ENCODE assay signal across 14 cellular contexts in genomic region chr4:73916172-73916925, GRCh38. TPM values are rescaled to one million over a fixed set of nuclear protein-coding genes. Genes with fewer than 3 reads are reported as not detected.
DNase-seq lines count a peak whose midpoint lies in the region; ATAC-seq and TF ChIP-seq lines count a peak whose summit lies in the region.
"Had no signal": no experiment of that assay in that cellular context is flagged by ENCODE, and none has a peak within 500 bp of the region (broad histone marks: within the 10 kb centered on the region; RNA-seq: fewer than 3 reads in every experiment).

No MANE protein-coding gene starts in this region.

- H3K79me2 ChIP-seq in ACC112 (ENCODE audit: control insufficient read depth, insufficient read depth, low read length, unreplicated experiment) = no peaks in the 10 kb centered on the region
- no peaks in the 10 kb centered on the region for H3K79me2 ChIP-seq in mammary epithelial cell (ENCODE audit: insufficient read depth, low read length)

- no peak for DNase-seq in Panc1 (ENCODE audit: low read depth, low spot score)
- no peak for DNase-seq in mammary epithelial cell
- DNase-seq in kidney tubule cell (ENCODE audit: low spot score) = peak; percentile 71
- no peak for DNase-seq in stimulated activated CD4-positive, alpha-beta T cell treated with anti-CD3 and anti-CD28 coated beads, Interleukin-1b, Interleukin-23, amount 100 ng/mL, for 48 hours
- DNase-seq in posterior cingulate gyrus = no peak
- DNase-seq in aorta = no peak
- DNase-seq: CD8-positive, alpha-beta T cell; NCI-H1694 treated with DMSO at 0.1 percent for 48 hours; NCI-H2107; NCI-H524; NCI-H82 had no signal

- intact Hi-C loops in Panc1 (cut with micrococcal nuclease; ENCODE audit: unreplicated experiment) (loop anchor here (5.0 kb wide), 1 partner anchor 44 kb away; no protein-coding TSS in a partner anchor), mammary epithelial cell (cut with micrococcal nuclease) (no loop called here), posterior cingulate gyrus (cut with DNase I) (no loop called here), aorta (cut with DNase I) (no loop called here)

- POLR2A ChIA-PET in Panc1 (lab: Charles Lee) = no interaction called here

- H4K20me1 ChIP-seq in mammary epithelial cell (ENCODE audit: insufficient read depth, low read length) = no peaks in the 10 kb centered on the region

- BruUV-seq in Panc1 (replicated peaks; lab: Mats Ljungman, UMichigan) = no TSS peak
- no TSS peak for BruUV-seq in mammary epithelial cell (replicated peaks; lab: Mats Ljungman, UMichigan)

- dilution Hi-C loops in mammary epithelial cell (cut with HindIII; ENCODE audit: low sequenced_read_pairs) = no loop called here

- H3K36me3 ChIP-seq in ACC112 (ENCODE audit: insufficient read depth, low read length) (no peaks in the 10 kb centered on the region), Panc1 (ENCODE audit: control insufficient read depth, insufficient read depth, low read length) (no peaks in the 10 kb centered on the region), mammary epithelial cell (ENCODE audit: insufficient read depth, low read length) (no peaks in the 10 kb centered on the region), aorta (ENCODE audit: control insufficient read depth in 1 of 2, insufficient read depth in 2 of 2, low read length in 1 of 2) (no peaks in the 10 kb centered on the region)

- H3K4me3 ChIP-seq in ACC112 (ENCODE audit: low read depth, low read length) = no peak overlapping the region
- H3K4me3 ChIP-seq in Panc1 (ENCODE audit: low read depth in 2 of 2, low read length in 2 of 2) = no peak overlapping the region
- H3K4me3 ChIP-seq in mammary epithelial cell (replicated peaks in 1 of 3; ENCODE audit: insufficient read depth in 1 of 3, low read depth in 2 of 3, low read length in 3 of 3) = no peak overlapping the region
- H3K4me3 ChIP-seq in aorta (ENCODE audit: low read length in 2 of 2) = no peak overlapping the region

- WGBS in mammary epithelial cell (ENCODE audit: low coverage, missing lambda C conversion rate) = 100% methylated on average over 1 of the region's 1 CpG
- WGBS in aorta, 2 donors = 97 to 99% methylated on average over 1 of the region's 1 CpG

- H3K4me1 ChIP-seq in ACC112 (ENCODE audit: control insufficient read depth, insufficient read depth, low read length, unreplicated experiment) = peaks cover 42% of the 10 kb centered on the region
- peaks cover 5% of the 10 kb centered on the region; the same call in 1 of the 2 replicates for H3K4me1 ChIP-seq in Panc1 (ENCODE audit: control insufficient read depth, insufficient read depth, low read length)
- H3K4me1 ChIP-seq in mammary epithelial cell (ENCODE audit: insufficient read depth, low read length) = peaks cover 36% of the 10 kb centered on the region
- no peaks in the 10 kb centered on the region for H3K4me1 ChIP-seq in aorta (ENCODE audit: control insufficient read depth in 1 of 2, insufficient read depth in 2 of 2, low read length in 2 of 2)

- in situ Hi-C loops in Panc1 (cut with HindIII; ENCODE audit: low pct_unique_long_range_greater_than_20kb, low sequenced_read_pairs) (no loop called here), mammary epithelial cell (cut with MboI; ENCODE audit: low sequenced_read_pairs in 2 of 2) (loop anchor here in 1 of 2 donors (5.0 to 25.0 kb wide), 2 partner anchors 44 to 196 kb away; no protein-coding TSS in a partner anchor)

- H3K27ac ChIP-seq in ACC112 (ENCODE audit: low read depth, low read length) (peak overlapping the region; percentile 67), Panc1 (ENCODE audit: low read length) (peak overlapping the region; percentile 42; the same call in 1 of the 2 replicates), mammary epithelial cell (ENCODE audit: insufficient read depth, low read depth, low read length) (peak overlapping the region; percentile 67), aorta (ENCODE audit: low read depth in 1 of 2, low read length in 2 of 2) (no peak overlapping the region)

- no peak overlapping the region for H2AFZ ChIP-seq in ACC112 (ENCODE audit: low read length, unreplicated experiment)
- no peak overlapping the region for H2AFZ ChIP-seq in mammary epithelial cell (ENCODE audit: low read depth, low read length)

- ATAC-seq in Panc1 = no peak
- ATAC-seq in aorta (ENCODE audit: low FRiP score) = no peak
- ATAC-seq in HG03159 (IDR thresholded peaks at IDR 0.05; ENCODE audit: unreplicated experiment) = no peak
- ATAC-seq: CD8-positive, alpha-beta T cell had no signal

- no peak overlapping the region for H3K9ac ChIP-seq in mammary epithelial cell (ENCODE audit: insufficient read depth, low read length)

- H3K9me3 ChIP-seq in Panc1 (ENCODE audit: control insufficient read depth, insufficient read depth, low read depth, low read length) (no peaks in the 10 kb centered on the region), mammary epithelial cell (replicated peaks; ENCODE audit: insufficient read depth, low read length) (no peaks in the 10 kb centered on the region), aorta (ENCODE audit: control insufficient read depth, low read length) (no peaks in the 10 kb centered on the region)

- TF ChIP-seq CTCF in Panc1 (IDR thresholded peaks at IDR 0.05) = no peak
- no peak for TF ChIP-seq CTCF in mammary epithelial cell (conservative IDR thresholded peaks at IDR 0.05 in 1 of 2, IDR thresholded peaks at IDR 0.05 in 1 of 2; ENCODE audit: extremely low read depth in 1 of 2, insufficient read depth in 1 of 2, low read depth in 1 of 2, low read length in 2 of 2)

- CTCF ChIA-PET in Panc1 (lab: Charles Lee) = no interaction called here
- CTCF ChIA-PET in mammary epithelial cell (lab: Charles Lee; ENCODE audit: low non-redundant PET) = no interaction called here

- no peak overlapping the region for H3K4me2 ChIP-seq in mammary epithelial cell (ENCODE audit: insufficient read depth, low read depth, low read length)

- H3K27me3 ChIP-seq in ACC112 (ENCODE audit: insufficient read depth, low read length) (no peaks in the 10 kb centered on the region), Panc1 (ENCODE audit: control insufficient read depth, insufficient read depth, low read length) (no peaks in the 10 kb centered on the region), mammary epithelial cell (ENCODE audit: insufficient read depth, low read length) (no peaks in the 10 kb centered on the region), aorta (ENCODE audit: control insufficient read depth in 1 of 2, insufficient read depth in 2 of 2, low read length in 1 of 2) (no peaks in the 10 kb centered on the region)

RNA-seq across cellular contexts. Expression of gene CXCL1, which starts 47.2 kb away (rescaled TPM):
- total RNA-seq in Panc1 (2021; ENCODE audit: unreplicated experiment) (12.8 TPM), mammary epithelial cell (10 to 100 TPM; 11.7 to 43.3 TPM), aorta (1 to 10 TPM; 2.4 to 4.6 TPM)
- polyA plus RNA-seq in Panc1 (2012; ENCODE audit: insufficient read length) = 21.1 TPM
- polyA plus RNA-seq in mammary epithelial cell (25.3 TPM), aorta (1 to 10 TPM in 1 of 2 donors, not detected in 1; 1.6 TPM)
- 15.2 TPM for polyA minus RNA-seq in mammary epithelial cell
- total RNA-seq: A172; CD8-positive, alpha-beta T cell had no signal

Comparison
In these comparisons a context has a peak if more than half of its experiments do, and no peak if none do; other contexts are left out.
1. H3K27ac ChIP-seq: peak in ACC112 (single experiment), Panc1 (single experiment) and mammary epithelial cell (single experiment); none in aorta (0 of 2).